17 cellular contexts compared by ENCODE assay signal in genomic region chr6:6824381-6824780, GRCh38.
DNase-seq lines count a peak whose midpoint lies in the region; ATAC-seq and TF ChIP-seq lines count a peak whose summit lies in the region.
"Had no signal": no experiment of that assay in that cellular context is flagged by ENCODE, and none has a peak within 500 bp of the region (broad histone marks: within the 10 kb centered on the region; RNA-seq: fewer than 3 reads in every experiment).

No MANE protein-coding gene starts in this region.

- H3K27me3 Mint-ChIP-seq in neural progenitor cell (ENCODE audit: insufficient read depth, low read depth): peaks cover 13% of the 10 kb centered on the region

- H3K4me2 ChIP-seq in PC-3 (ENCODE audit: low read length) (no peak overlapping the region), neural progenitor cell (peak overlapping the region; percentile 13)

- peaks cover 27% of the 10 kb centered on the region for H3K4me1 Mint-ChIP-seq in neural progenitor cell

- H3K27ac Mint-ChIP-seq in neural progenitor cell: no peak overlapping the region

- H3K36me3 ChIP-seq in PC-3 (ENCODE audit: low read depth, low read length) (no peaks in the 10 kb centered on the region), esophagus squamous epithelium (no peaks in the 10 kb centered on the region), neural progenitor cell (no peaks in the 10 kb centered on the region)
- H3K36me3 ChIP-seq: SJCRH30 had no signal

- H2AFZ ChIP-seq in PC-3 (ENCODE audit: low read length) (no peak overlapping the region), neural progenitor cell (replicated peaks) (no peak overlapping the region)
- H2AFZ ChIP-seq: GM23248 had no signal

- H3K27ac ChIP-seq in PC-3 (ENCODE audit: low read length) (peak overlapping the region; percentile 94), esophagus squamous epithelium (peak overlapping the region; percentile 83 to 89 (median 86)), neural progenitor cell (no peak overlapping the region), dorsolateral prefrontal cortex (no peak overlapping the region)
- H3K27ac ChIP-seq: GM23248, SJCRH30 had no signal

- H3F3A ChIP-seq in PC-3 (ENCODE audit: low read length, unreplicated experiment) (peaks cover 3% of the 10 kb centered on the region), neural progenitor cell (ENCODE audit: low read depth) (peaks cover 8% of the 10 kb centered on the region)

- TF ChIP-seq POLR2A in esophagus squamous epithelium (IDR thresholded peaks at IDR 0.05): no peak

- DNase-seq in PC-3 (no peak), esophagus squamous epithelium (lab: John Stamatoyannopoulos, UW) (no peak), neural progenitor cell (ENCODE audit: low spot score) (no peak), dorsolateral prefrontal cortex (no peak), DMS79 treated with DMSO at 0.1 percent for 48 hours (lab: John Stamatoyannopoulos, UW) (no peak)
- DNase-seq: ACHN, DND-41, GM23248, HCEC 1CT, NCI-H1105, NCI-H2081 treated with DMSO at 0.1 percent for 48 hours, NCI-H748 treated with DMSO at 0.1 percent for 48 hours, SJCRH30 had no signal

- H3K9ac ChIP-seq in PC-3 (ENCODE audit: low read length): peak overlapping the region; percentile 54; the same call in 1 of the 2 replicates
- H3K9ac ChIP-seq in neural progenitor cell: no peak overlapping the region
- H3K9ac ChIP-seq: GM23248 had no signal

- POLR2A ChIA-PET in PC-3 (lab: Charles Lee; ENCODE audit: unreplicated experiment): no interaction called here

- BruUV-seq in PC-3 (replicated peaks; lab: Mats Ljungman, UMichigan): no TSS peak

- 97 to 100% methylated on average over 1 to 4 of the region's 6 CpGs for WGBS in esophagus squamous epithelium, 2 donors

- H4K20me1 ChIP-seq in PC-3 (ENCODE audit: low read length) (no peaks in the 10 kb centered on the region), neural progenitor cell (ENCODE audit: low read depth) (no peaks in the 10 kb centered on the region)

- intact Hi-C loops in PC-3 (cut with micrococcal nuclease): no loop called here
- intact Hi-C loops in esophagus squamous epithelium (cut with DNase I): no loop called here
- intact Hi-C loops in dorsolateral prefrontal cortex (cut with DNase I): no loop called here

- TF ChIP-seq CTCF in PC-3 (conservative IDR thresholded peaks at IDR 0.05; ENCODE audit: low read depth, low read length) (no peak), esophagus squamous epithelium (IDR thresholded peaks at IDR 0.05) (no peak), neural progenitor cell (IDR thresholded peaks at IDR 0.05) (no peak), dorsolateral prefrontal cortex (IDR thresholded peaks at IDR 0.05 in 54 of 56, conservative IDR thresholded peaks at IDR 0.05 in 2 of 56; ENCODE audit: low read depth in 1 of 56, partially characterized antibody in 56 of 56) (no peak)

- H3K9me3 Mint-ChIP-seq in neural progenitor cell: no peaks in the 10 kb centered on the region
- H3K9me3 Mint-ChIP-seq: CD14-positive monocyte had no signal

- CTCF ChIA-PET in PC-3 (lab: Charles Lee): interaction anchor here (0.6 kb wide), 1 partner anchor 74 kb away, joined by 3 read pairs; no protein-coding TSS in a partner anchor

- H3K27me3 ChIP-seq in PC-3 (ENCODE audit: low read length): no peaks in the 10 kb centered on the region
- H3K27me3 ChIP-seq in esophagus squamous epithelium: no peaks in the 10 kb centered on the region
- no peaks in the 10 kb centered on the region for H3K27me3 ChIP-seq in neural progenitor cell
- H3K27me3 ChIP-seq in dorsolateral prefrontal cortex: peaks cover 0 to 21% (median 0%) of the 10 kb centered on the region in 45 donors
- H3K27me3 ChIP-seq: SJCRH30 had no signal

- H3K79me2 ChIP-seq in PC-3 (ENCODE audit: low read length): no peaks in the 10 kb centered on the region
- H3K79me2 ChIP-seq in neural progenitor cell (ENCODE audit: low read depth): no peaks in the 10 kb centered on the region

- no peaks in the 10 kb centered on the region for H3K36me3 Mint-ChIP-seq in neural progenitor cell

- H3K4me1 ChIP-seq in PC-3 (ENCODE audit: insufficient read depth, low read length) (peaks cover 51% of the 10 kb centered on the region), esophagus squamous epithelium (peaks cover 34 to 78% (median 35%) of the 10 kb centered on the region in 3 donors), neural progenitor cell (peaks cover 27% of the 10 kb centered on the region)

- H3K9me3 ChIP-seq in PC-3 (ENCODE audit: low read length): no peaks in the 10 kb centered on the region
- no peaks in the 10 kb centered on the region for H3K9me3 ChIP-seq in esophagus squamous epithelium
- H3K9me3 ChIP-seq in neural progenitor cell (ENCODE audit: low read depth): no peaks in the 10 kb centered on the region
- H3K9me3 ChIP-seq: SJCRH30 had no signal

- no peak overlapping the region for H3K4me3 ChIP-seq in PC-3 (ENCODE audit: low read length)
- no peak overlapping the region for H3K4me3 ChIP-seq in esophagus squamous epithelium
- H3K4me3 ChIP-seq in neural progenitor cell: no peak overlapping the region
- no peak overlapping the region for H3K4me3 ChIP-seq in dorsolateral prefrontal cortex
- H3K4me3 ChIP-seq: GM23248, K562, SJCRH30 had no signal

- ATAC-seq in PC-3: no peak
- no peak for ATAC-seq in GM21515 (IDR thresholded peaks at IDR 0.05; ENCODE audit: unreplicated experiment)
- no peak for ATAC-seq in HG03521 (IDR thresholded peaks at IDR 0.05; ENCODE audit: unreplicated experiment)
- ATAC-seq: K562 had no signal

- no peak overlapping the region for H3K4me3 Mint-ChIP-seq in neural progenitor cell

- H3K9me2 ChIP-seq in PC-3 (replicated peaks; ENCODE audit: low read length): no peaks in the 10 kb centered on the region

Comparison
In these comparisons a context has a peak if more than half of its experiments do, and no peak if none do; other contexts are left out.
1. H3K27ac ChIP-seq: peak in PC-3 (single experiment) and esophagus squamous epithelium (4 of 4); none in neural progenitor cell (single experiment) and dorsolateral prefrontal cortex (0 of 59).